8 cellular contexts compared by ENCODE assay signal in genomic region chr17:68248886-68249872, GRCh38. TPM values are rescaled to one million over a fixed set of nuclear protein-coding genes. Genes with fewer than 3 reads are reported as not detected.
DNase-seq lines count a peak whose midpoint lies in the region; ATAC-seq and TF ChIP-seq lines count a peak whose summit lies in the region.

No MANE protein-coding gene starts in this region.

- no peak for TF ChIP-seq EP300 in upper lobe of left lung (IDR thresholded peaks at IDR 0.05)

- H3K4me1 ChIP-seq in BE2C (no peaks in the 10 kb centered on the region), upper lobe of left lung (peaks cover 11 to 29% (median 15%) of the 10 kb centered on the region in 4 donors)

- no peaks in the 10 kb centered on the region for H3K27me3 Mint-ChIP-seq in IgD-negative memory B cell

- H3K9me3 ChIP-seq in BE2C (no peaks in the 10 kb centered on the region), upper lobe of left lung (no peaks in the 10 kb centered on the region)

- H3K36me3 Mint-ChIP-seq in IgD-negative memory B cell = peaks cover 2% of the 10 kb centered on the region
- H3K36me3 Mint-ChIP-seq in activated naive CD4-positive, alpha-beta T cell treated with anti-CD3 and anti-CD28 coated beads, Interleukin-2, amount 50 U/mL, for 72 hours = peaks cover 15 to 24% of the 10 kb centered on the region in 2 donors

- no peak for TF ChIP-seq POLR2A in upper lobe of left lung (IDR thresholded peaks at IDR 0.05)

- peaks cover 34 to 39% (median 37%) of the 10 kb centered on the region in 3 donors for H3K4me1 Mint-ChIP-seq in IgD-negative memory B cell

- no peaks in the 10 kb centered on the region for H3K9me3 Mint-ChIP-seq in IgD-negative memory B cell
- no peaks in the 10 kb centered on the region for H3K9me3 Mint-ChIP-seq in activated naive CD4-positive, alpha-beta T cell treated with anti-CD3 and anti-CD28 coated beads, Interleukin-2, amount 50 U/mL, for 72 hours

- peak; percentile 42 to 50 for ATAC-seq in activated naive CD4-positive, alpha-beta T cell treated with anti-CD3 and anti-CD28 coated beads, Interleukin-2, amount 50 U/mL, for 72 hours
- ATAC-seq in upper lobe of left lung (ENCODE audit: low FRiP score in 2 of 2) (no peak), HG03175 (IDR thresholded peaks at IDR 0.05; ENCODE audit: unreplicated experiment) (no peak), HG03108 (IDR thresholded peaks at IDR 0.05; ENCODE audit: unreplicated experiment) (no peak), HG02938 (IDR thresholded peaks at IDR 0.05; ENCODE audit: unreplicated experiment) (no peak)

- no peaks in the 10 kb centered on the region for H3K36me3 ChIP-seq in BE2C
- peaks cover 0 to 10% (median 2%) of the 10 kb centered on the region in 4 donors for H3K36me3 ChIP-seq in upper lobe of left lung

- TF ChIP-seq CTCF in BE2C (IDR thresholded peaks at IDR 0.05; ENCODE audit: low read depth, low read length) (no peak), upper lobe of left lung (IDR thresholded peaks at IDR 0.05) (no peak)

- 59% methylated on average over 12 of the region's 12 CpGs for WGBS in upper lobe of left lung, 2 donors

- H3K27ac Mint-ChIP-seq in IgD-negative memory B cell = peak overlapping the region; percentile 98 to 99 (median 99)
- peak overlapping the region; percentile 97 to 99 for H3K27ac Mint-ChIP-seq in activated naive CD4-positive, alpha-beta T cell treated with anti-CD3 and anti-CD28 coated beads, Interleukin-2, amount 50 U/mL, for 72 hours

- H3K4me3 Mint-ChIP-seq in IgD-negative memory B cell = peak overlapping the region; percentile 91 to 98 (median 94)

- no peak for DNase-seq in BE2C
- no peak for DNase-seq in activated naive CD4-positive, alpha-beta T cell treated with anti-CD3 and anti-CD28 coated beads, Interleukin-2, amount 50 U/mL, for 72 hours (ENCODE audit: low spot score in 2 of 2)
- peak in 1 of 2 donors; percentile 40 for DNase-seq in upper lobe of left lung

- H3K4me3 ChIP-seq in BE2C (ENCODE audit: low read depth, low read length) (peak overlapping the region; percentile 77), upper lobe of left lung (peak overlapping the region in 2 of 4 donors; percentile 79 to 90)

- H3K27me3 ChIP-seq in BE2C = no peaks in the 10 kb centered on the region
- no peaks in the 10 kb centered on the region for H3K27me3 ChIP-seq in layer of hippocampus (ENCODE audit: control insufficient read depth, insufficient read depth, low read length)
- no peaks in the 10 kb centered on the region for H3K27me3 ChIP-seq in upper lobe of left lung

- H3K27ac ChIP-seq in layer of hippocampus (ENCODE audit: low read depth, low read length) (peak overlapping the region; percentile 97), upper lobe of left lung (peak overlapping the region; percentile 96 to 99 (median 98))

RNA-seq across cellular contexts. Expression of gene AMZ2, which starts 1.3 kb away (rescaled TPM):
- polyA plus RNA-seq in BE2C (2012; ENCODE audit: insufficient read depth, insufficient read length, low read depth) = 64.2 TPM
- 80.0 TPM for polyA plus RNA-seq in IgD-negative memory B cell
- total RNA-seq in activated naive CD4-positive, alpha-beta T cell treated with anti-CD3 and anti-CD28 coated beads, Interleukin-2, amount 50 U/mL, for 72 hours = 100 to 1,000 TPM; 106 to 113 TPM
- 10 to 100 TPM; 19.4 to 50.3 (median 45.8) TPM for total RNA-seq in upper lobe of left lung

RNA-seq across cellular contexts. Expression of gene SLC16A6, which starts 41.7 kb away (rescaled TPM):
- 0.86 TPM for polyA plus RNA-seq in BE2C (2012; ENCODE audit: insufficient read depth, insufficient read length, low read depth)
- polyA plus RNA-seq in IgD-negative memory B cell = 0.33 TPM
- total RNA-seq in activated naive CD4-positive, alpha-beta T cell treated with anti-CD3 and anti-CD28 coated beads, Interleukin-2, amount 50 U/mL, for 72 hours = 1 to 10 TPM in 1 of 2 donors, under 1 TPM in 1; 0.39 to 2.4 TPM
- 1 to 10 TPM; 2.4 to 9.9 (median 6.5) TPM for total RNA-seq in upper lobe of left lung

RNA-seq across cellular contexts. Expression of gene ARSG, which starts 42.1 kb away (rescaled TPM):
- polyA plus RNA-seq in BE2C (2012; ENCODE audit: insufficient read depth, insufficient read length, low read depth) = 2.5 TPM
- 10.6 TPM for polyA plus RNA-seq in IgD-negative memory B cell
- 10 to 100 TPM in 1 of 2 donors, 1 to 10 TPM in 1; 1.8 to 12.1 TPM for total RNA-seq in activated naive CD4-positive, alpha-beta T cell treated with anti-CD3 and anti-CD28 coated beads, Interleukin-2, amount 50 U/mL, for 72 hours
- 10 to 100 TPM in 2 of 6 donors, 1 to 10 TPM in 4; 3.6 to 16.8 (median 7.7) TPM for total RNA-seq in upper lobe of left lung

Comparison
In these comparisons a context has a peak if more than half of its experiments do, and no peak if none do; other contexts are left out.
1. ATAC-seq: peak in activated naive CD4-positive, alpha-beta T cell treated with anti-CD3 and anti-CD28 coated beads, Interleukin-2, amount 50 U/mL, for 72 hours (2 of 2); none in upper lobe of left lung (0 of 2), HG03175 (single experiment), HG03108 (single experiment) and HG02938 (single experiment).